21 cellular contexts compared by ENCODE assay signal in genomic region chr2:215107229-215108056, GRCh38. TPM values are rescaled to one million over a fixed set of nuclear protein-coding genes. Genes with fewer than 3 reads are reported as not detected.
A peak's percentile ranks its signal among the peaks of the same experiment; 100 is the strongest.
DNase-seq lines count a peak whose midpoint lies in the region; ATAC-seq and TF ChIP-seq lines count a peak whose summit lies in the region.
"Had no signal": no experiment of that assay in that cellular context is flagged by ENCODE, and none has a peak within 500 bp of the region (broad histone marks: within the 10 kb centered on the region; RNA-seq: fewer than 3 reads in every experiment).

No MANE protein-coding gene starts in this region.

- H3K4me1 ChIP-seq in mammary epithelial cell (ENCODE audit: insufficient read depth, low read length) (peaks cover 27% of the 10 kb centered on the region), left lung (no peaks in the 10 kb centered on the region), gastrocnemius medialis (no peaks in the 10 kb centered on the region)
- H3K4me1 ChIP-seq: Peyer's patch had no signal

- no peak for TF ChIP-seq POLR2A in gastrocnemius medialis (IDR thresholded peaks at IDR 0.05)

- no TSS peak for BruUV-seq in mammary epithelial cell (replicated peaks; lab: Mats Ljungman, UMichigan)

- no peaks in the 10 kb centered on the region for H3K36me3 ChIP-seq in mammary epithelial cell (ENCODE audit: insufficient read depth, low read length)
- no peaks in the 10 kb centered on the region for H3K36me3 ChIP-seq in left lung
- no peaks in the 10 kb centered on the region for H3K36me3 ChIP-seq in gastrocnemius medialis
- H3K36me3 ChIP-seq: Peyer's patch had no signal

- 40% methylated on average over 5 of the region's 5 CpGs for WGBS in mammary epithelial cell (ENCODE audit: low coverage, missing lambda C conversion rate)

- ATAC-seq in left lung: peak; percentile 84
- ATAC-seq in gastrocnemius medialis: no peak
- ATAC-seq: K562, Right ventricle myocardium inferior had no signal

- H3K27me3 ChIP-seq in mammary epithelial cell (ENCODE audit: insufficient read depth, low read length) (no peaks in the 10 kb centered on the region), left lung (no peaks in the 10 kb centered on the region), gastrocnemius medialis (no peaks in the 10 kb centered on the region)
- H3K27me3 ChIP-seq: Peyer's patch had no signal

- no peaks in the 10 kb centered on the region for H3K79me2 ChIP-seq in mammary epithelial cell (ENCODE audit: insufficient read depth, low read length)

- peak; percentile 4 for DNase-seq in DMS79 (lab: John Stamatoyannopoulos, UW)
- DNase-seq in NCI-H446 treated with DMSO at 0.1 percent for 48 hours (lab: John Stamatoyannopoulos, UW): peak; percentile 55
- DNase-seq in mammary epithelial cell: peak; percentile 57
- DNase-seq in left lung: no peak
- DNase-seq in GM10266 (ENCODE audit: extremely low spot score): no peak
- no peak for DNase-seq in globus pallidus (ENCODE audit: low spot score)
- DNase-seq in gastrocnemius medialis: no peak
- no peak for DNase-seq in activated CD4-positive, CD25-positive, alpha-beta regulatory T cell (lab: John Stamatoyannopoulos, UW)
- DNase-seq: 8988T; DND-41; GOT3; MV-4-11; NCI-H1417 treated with DMSO at 0.1 percent for 48 hours; NCI-H187 treated with DMSO at 0.1 percent for 48 hours; NCI-H748 treated with DMSO at 0.1 percent for 48 hours; NK-92 treated with Interleukin-12 subunit alpha and Interleukin-12 subunit beta, amount 100 ng/mL, for 24 hours; Peyer's patch; SK-N-SH had no signal

- dilution Hi-C loops in mammary epithelial cell (cut with HindIII; ENCODE audit: low sequenced_read_pairs): no loop called here

- no peaks in the 10 kb centered on the region for H4K20me1 ChIP-seq in mammary epithelial cell (ENCODE audit: insufficient read depth, low read length)

- H3K27ac ChIP-seq in mammary epithelial cell (ENCODE audit: insufficient read depth, low read depth, low read length) (peak overlapping the region; percentile 88), left lung (no peak overlapping the region), gastrocnemius medialis (no peak overlapping the region)
- H3K27ac ChIP-seq: Peyer's patch had no signal

- CTCF ChIA-PET in mammary epithelial cell (lab: Charles Lee; ENCODE audit: low non-redundant PET): interaction anchor here (0.6 kb wide), 1 partner anchor 190 kb away, joined by 15 read pairs; no protein-coding TSS in a partner anchor

- TF ChIP-seq CTCF in mammary epithelial cell (conservative IDR thresholded peaks at IDR 0.05 in 1 of 2, IDR thresholded peaks at IDR 0.05 in 1 of 2; ENCODE audit: extremely low read depth in 1 of 2, insufficient read depth in 1 of 2, low read depth in 1 of 2, low read length in 2 of 2) (no peak), left lung (IDR thresholded peaks at IDR 0.05) (no peak), GM10266 (IDR thresholded peaks at IDR 0.05; ENCODE audit: control insufficient read depth, insufficient read depth, low read depth, missing control alignments) (no peak), gastrocnemius medialis (IDR thresholded peaks at IDR 0.05 in 4 of 5, conservative IDR thresholded peaks at IDR 0.05 in 1 of 5) (no peak)

- in situ Hi-C loops in mammary epithelial cell (cut with MboI; ENCODE audit: low sequenced_read_pairs in 2 of 2) (no loop called here), gastrocnemius medialis (cut with MboI; ENCODE audit: low sequenced_read_pairs in 4 of 4) (no loop called here)

- H3K4me3 ChIP-seq in mammary epithelial cell (replicated peaks in 1 of 3; ENCODE audit: insufficient read depth in 1 of 3, low read depth in 2 of 3, low read length in 3 of 3) (no peak overlapping the region), left lung (no peak overlapping the region), gastrocnemius medialis (no peak overlapping the region)
- H3K4me3 ChIP-seq: K562, Peyer's patch had no signal

- H3K9ac ChIP-seq in mammary epithelial cell (ENCODE audit: insufficient read depth, low read length): no peak overlapping the region
- H3K9ac ChIP-seq: SK-N-SH had no signal

- intact Hi-C loops in mammary epithelial cell (cut with micrococcal nuclease): no loop called here
- intact Hi-C loops in left lung (cut with DNase I): no loop called here
- intact Hi-C loops in gastrocnemius medialis (cut with DNase I; ENCODE audit: low total_unique reads): no loop called here

- H3K9me3 ChIP-seq in mammary epithelial cell (replicated peaks; ENCODE audit: insufficient read depth, low read length) (no peaks in the 10 kb centered on the region), left lung (no peaks in the 10 kb centered on the region), gastrocnemius medialis (no peaks in the 10 kb centered on the region)
- H3K9me3 ChIP-seq: Peyer's patch, SK-N-SH had no signal

- H2AFZ ChIP-seq in mammary epithelial cell (ENCODE audit: low read depth, low read length): peak overlapping the region; percentile 4

- H3K4me2 ChIP-seq in mammary epithelial cell (ENCODE audit: insufficient read depth, low read depth, low read length): no peak overlapping the region
- H3K4me2 ChIP-seq: SK-N-SH had no signal

RNA-seq across cellular contexts. Expression of gene ABCA12, which starts 31.0 kb away (rescaled TPM):
- total RNA-seq in mammary epithelial cell: 10 to 100 TPM; 21.4 to 47.0 TPM
- polyA plus RNA-seq in mammary epithelial cell: 8.8 TPM
- 41.8 TPM for polyA minus RNA-seq in mammary epithelial cell
- total RNA-seq in left lung: under 1 TPM; 0.34 to 0.58 TPM
- total RNA-seq in gastrocnemius medialis: not detected
- total RNA-seq: Peyer's patch, Right ventricle myocardium inferior had no signal
- polyA plus RNA-seq: CD14-positive monocyte had no signal

Comparison
In these comparisons a context has a peak if more than half of its experiments do, and no peak if none do; other contexts are left out.
1. DNase-seq: peak in DMS79 (single experiment), NCI-H446 treated with DMSO at 0.1 percent for 48 hours (single experiment) and mammary epithelial cell (single experiment); none in left lung (0 of 2), GM10266 (single experiment), globus pallidus (single experiment), gastrocnemius medialis (0 of 2) and activated CD4-positive, CD25-positive, alpha-beta regulatory T cell (0 of 4).
2. RNA of gene ABCA12, which starts 31.0 kb away (total RNA-seq): 21.4 to 47.0 TPM in mammary epithelial cell; 0.34 to 0.58 TPM in left lung and not detected in gastrocnemius medialis; every median in the first group is over 10 times any median in the second.